ENCODE assay signal across 8 cellular contexts in genomic region chr6:26285143-26286134, GRCh38.
DNase-seq lines count a peak whose midpoint lies in the region; ATAC-seq and TF ChIP-seq lines count a peak whose summit lies in the region.

No MANE protein-coding gene starts in this region.

- ATAC-seq in GM21723 (IDR thresholded peaks at IDR 0.05; ENCODE audit: unreplicated experiment): peak; percentile 75
- ATAC-seq in esophagus mucosa: peak; percentile 96

- peak overlapping the region; percentile 90 for H3K9ac ChIP-seq in muscle layer of colon (ENCODE audit: low read length)

- no peaks in the 10 kb centered on the region for H3K36me3 ChIP-seq in muscle layer of colon (ENCODE audit: insufficient read depth, low read length)

- peaks cover 9% of the 10 kb centered on the region for H3K4me1 ChIP-seq in muscle layer of colon (ENCODE audit: insufficient read depth, low read length)

- in situ Hi-C loops in KBM-7 (cut with MboI; ENCODE audit: low pct_unique_long_range_greater_than_20kb, low sequenced_read_pairs): no loop called here

- no peaks in the 10 kb centered on the region for H3K27me3 ChIP-seq in muscle layer of colon (ENCODE audit: control insufficient read depth in 1 of 2, insufficient read depth in 2 of 2, low read length in 2 of 2)

- H3K4me3 ChIP-seq in muscle layer of colon (ENCODE audit: low read depth in 1 of 2, low read length in 2 of 2): peak overlapping the region; percentile 57 to 88

- H3K27ac ChIP-seq in muscle layer of colon (ENCODE audit: low read depth, low read length): peak overlapping the region; percentile 99

- DNase-seq in DMS53 (lab: John Stamatoyannopoulos, UW) (peak; percentile 98), KBM-7 (peak; percentile 100)
- peak; percentile 96 for DNase-seq in activated T-cell treated with anti-CD3 and anti-CD28 coated beads, Interleukin-2, amount 50 U/mL, for 48 hours
- DNase-seq in stimulated activated CD8-positive, alpha-beta memory T cell treated with anti-CD3 and anti-CD28 coated beads, Interleukin-7, amount 100 ng/mL, for 1 hour (ENCODE audit: low read depth in 2 of 2): peak; percentile 85 to 88

- no peaks in the 10 kb centered on the region for H3K9me3 ChIP-seq in muscle layer of colon (ENCODE audit: low read length)

TF ChIP-seq in PFSK-1, 5 proteins besides CTCF, POLR2A, EP300 and RAD21:
- TF ChIP-seq SIN3A (IDR thresholded peaks at IDR 0.05; ENCODE audit: borderline replicate concordance, insufficient read depth, low read length) (peak; percentile 95), TAF1 (IDR thresholded peaks at IDR 0.05; ENCODE audit: borderline replicate concordance, insufficient read depth, low read length) (peak; percentile 91), POLR2AphosphoS5 (IDR thresholded peaks at IDR 0.05; ENCODE audit: low read depth, low read length) (peak; percentile 99), FOXP2 (optimal IDR thresholded peaks at IDR 0.05; ENCODE audit: borderline replicate concordance, extremely low read depth, extremely low read length, insufficient read depth) (peak; percentile 10), REST (IDR thresholded peaks at IDR 0.05; ENCODE audit: insufficient read depth in 1 of 2, low read depth in 2 of 2, low read length in 2 of 2) (peak; percentile 37 to 52; a peak in 3 of 4 replicates)

Comparison
In these comparisons a context has a peak if more than half of its experiments do, and no peak if none do; other contexts are left out.
1. Peak in every context shown above with its lines: DNase-seq, ATAC-seq, H3K4me3 ChIP-seq and H3K27ac ChIP-seq.